21 cellular contexts compared by ENCODE assay signal in the genomic region with DNA sequence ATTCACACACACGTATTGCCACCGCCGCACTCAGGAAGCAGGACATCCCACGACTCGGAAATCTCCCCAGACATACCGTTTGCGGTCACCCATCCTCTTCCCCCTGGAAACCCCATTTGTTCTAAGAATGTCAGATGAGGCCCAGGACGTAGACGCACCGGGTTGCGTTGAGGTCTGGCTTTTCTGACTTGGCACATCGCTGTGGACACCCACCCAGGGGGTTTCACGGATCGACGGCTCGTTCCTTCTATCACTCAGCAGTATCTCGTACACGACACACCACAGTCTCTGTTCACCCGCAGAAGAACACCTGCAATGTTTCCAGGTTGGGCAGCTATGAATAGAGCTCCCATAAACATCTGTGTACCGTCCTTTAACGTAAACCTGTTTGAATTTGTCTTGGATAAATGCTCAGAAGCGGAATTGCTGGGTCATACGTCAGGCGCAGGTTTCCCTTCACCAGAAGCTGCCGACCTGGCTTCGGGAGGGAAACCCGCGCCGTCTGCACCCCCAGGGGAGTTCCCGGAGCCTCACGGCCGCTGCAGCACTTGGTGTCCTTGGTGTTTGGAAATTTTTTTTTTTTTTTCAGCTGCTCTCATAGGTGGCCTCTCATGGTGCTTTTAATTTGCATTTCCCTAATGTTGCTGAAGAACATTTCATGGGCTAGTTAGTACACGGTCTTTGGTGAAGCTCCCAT. TPM values are rescaled to one million over a fixed set of nuclear protein-coding genes. Genes with fewer than 3 reads are reported as not detected.
A peak's percentile ranks its signal among the peaks of the same experiment; 100 is the strongest.
DNase-seq lines count a peak whose midpoint lies in the region; ATAC-seq lines count a peak whose summit lies in the region.
"Had no signal": no experiment of that assay in that cellular context is flagged by ENCODE, and none has a peak within 500 bp of the region (broad histone marks: within the 10 kb centered on the region; RNA-seq: fewer than 3 reads in every experiment).

No MANE protein-coding gene starts in this region.

- no peak for DNase-seq in activated T-cell treated with anti-CD3 and anti-CD28 coated beads, Interleukin-2, amount 50 U/mL, for 72 hours
- no peak for DNase-seq in activated T-cell treated with anti-CD3 and anti-CD28 coated beads, Interleukin-2, amount 50 U/mL, for 48 hours
- DNase-seq in Kasumi-1 (lab: John Stamatoyannopoulos, UW) (peak; percentile 12 to 47), epidermal melanocyte (ENCODE audit: insufficient read length, low spot score) (no peak), DMS 273 treated with DMSO at 0.1 percent for 48 hours (lab: John Stamatoyannopoulos, UW) (no peak)
- DNase-seq in activated T-helper 1 cell treated with anti-CD3 and anti-CD28 coated beads, Interleukin-12 subunit alpha, Interleukin-12 subunit beta, Interleukin-2, Interleukin-4 antibody, amounts not matched to agents 30 ng/mL and 10 ng/mL and 1 ng/mL, durations not matched to agents 14 hours and 24 hours and 36 hours (ENCODE audit: low spot score), result no peak
- no peak for DNase-seq in stimulated activated naive CD8-positive, alpha-beta T cell treated with anti-CD3 and anti-CD28 coated beads, Interleukin-15, amount 100 ng/mL, for 72 hours
- DNase-seq: activated B cell treated with CpG ODN at 0.5 μM for 24 hours; activated effector memory CD4-positive, alpha-beta T cell treated with anti-CD3 and anti-CD28 coated beads, Interleukin-2, amount 50 U/mL, for 16 hours; caudate nucleus; CD4-positive, CD25-positive, alpha-beta regulatory T cell; NCI-H1048; NCI-H2081; stimulated activated CD4-positive, alpha-beta T cell treated with anti-CD3 and anti-CD28 coated beads, Interleukin-4, amount 100 ng/mL, for 4 hours; uterus had no signal

- H3K4me3 Mint-ChIP-seq in activated T-cell treated with anti-CD3 and anti-CD28 coated beads, Interleukin-2, amount 50 U/mL, for 72 hours, result peak overlapping the region in 1 of 2 donors; percentile 6
- peak overlapping the region; percentile 20 for H3K4me3 Mint-ChIP-seq in activated T-helper 1 cell treated with anti-CD3 and anti-CD28 coated beads, Interleukin-12 subunit alpha, Interleukin-12 subunit beta, Interleukin-2, Interleukin-4 antibody, amounts not matched to agents 30 ng/mL and 10 ng/mL and 1 ng/mL, durations not matched to agents 14 hours and 24 hours and 36 hours
- H3K4me3 Mint-ChIP-seq in stimulated activated naive CD8-positive, alpha-beta T cell treated with anti-CD3 and anti-CD28 coated beads, Interleukin-15, amount 100 ng/mL, for 72 hours, result peak overlapping the region in 1 of 2 donors; percentile 15
- H3K4me3 Mint-ChIP-seq: activated B cell treated with CpG ODN at 0.5 μM for 24 hours, neural progenitor cell had no signal

- ATAC-seq in activated T-cell treated with anti-CD3 and anti-CD28 coated beads, Interleukin-2, amount 50 U/mL, for 72 hours (replicated peaks in 1 of 2), result peak; percentile 36 to 52
- ATAC-seq in stimulated activated naive CD8-positive, alpha-beta T cell treated with anti-CD3 and anti-CD28 coated beads, Interleukin-15, amount 100 ng/mL, for 72 hours, result peak; percentile 45
- ATAC-seq in GM18909 (IDR thresholded peaks at IDR 0.05; ENCODE audit: poor library complexity, unreplicated experiment), result no peak
- ATAC-seq: esophagus mucosa had no signal

- intact Hi-C loops in activated T-helper 1 cell treated with anti-CD3 and anti-CD28 coated beads, Interleukin-12 subunit alpha, Interleukin-12 subunit beta, Interleukin-2, Interleukin-4 antibody, amounts not matched to agents 30 ng/mL and 10 ng/mL and 1 ng/mL, durations not matched to agents 14 hours and 24 hours and 36 hours (cut with micrococcal nuclease), result no loop called here

- peaks cover 61% of the 10 kb centered on the region for H3K27me3 Mint-ChIP-seq in activated T-cell treated with anti-CD3 and anti-CD28 coated beads, Interleukin-2, amount 50 U/mL, for 72 hours (ENCODE audit: low read depth)
- H3K27me3 Mint-ChIP-seq in activated T-helper 1 cell treated with anti-CD3 and anti-CD28 coated beads, Interleukin-12 subunit alpha, Interleukin-12 subunit beta, Interleukin-2, Interleukin-4 antibody, amounts not matched to agents 30 ng/mL and 10 ng/mL and 1 ng/mL, durations not matched to agents 14 hours and 24 hours and 36 hours (ENCODE audit: insufficient read depth), result peaks cover 20% of the 10 kb centered on the region
- H3K27me3 Mint-ChIP-seq in stimulated activated naive CD8-positive, alpha-beta T cell treated with anti-CD3 and anti-CD28 coated beads, Interleukin-15, amount 100 ng/mL, for 72 hours, result peaks cover 79% of the 10 kb centered on the region

- no peak overlapping the region for H3K27ac Mint-ChIP-seq in activated T-cell treated with anti-CD3 and anti-CD28 coated beads, Interleukin-2, amount 50 U/mL, for 72 hours
- peak overlapping the region; percentile 56 for H3K27ac Mint-ChIP-seq in activated T-helper 1 cell treated with anti-CD3 and anti-CD28 coated beads, Interleukin-12 subunit alpha, Interleukin-12 subunit beta, Interleukin-2, Interleukin-4 antibody, amounts not matched to agents 30 ng/mL and 10 ng/mL and 1 ng/mL, durations not matched to agents 14 hours and 24 hours and 36 hours
- H3K27ac Mint-ChIP-seq in stimulated activated naive CD8-positive, alpha-beta T cell treated with anti-CD3 and anti-CD28 coated beads, Interleukin-15, amount 100 ng/mL, for 72 hours, result peak overlapping the region in 1 of 2 donors; percentile 25
- H3K27ac Mint-ChIP-seq: activated B cell treated with CpG ODN at 0.5 μM for 24 hours; CD4-positive, CD25-positive, alpha-beta regulatory T cell; neural progenitor cell had no signal

- peaks cover 2 to 5% of the 10 kb centered on the region in 2 donors for H3K9me3 Mint-ChIP-seq in activated T-cell treated with anti-CD3 and anti-CD28 coated beads, Interleukin-2, amount 50 U/mL, for 72 hours
- peaks cover 3% of the 10 kb centered on the region for H3K9me3 Mint-ChIP-seq in activated T-helper 1 cell treated with anti-CD3 and anti-CD28 coated beads, Interleukin-12 subunit alpha, Interleukin-12 subunit beta, Interleukin-2, Interleukin-4 antibody, amounts not matched to agents 30 ng/mL and 10 ng/mL and 1 ng/mL, durations not matched to agents 14 hours and 24 hours and 36 hours
- H3K9me3 Mint-ChIP-seq in stimulated activated naive CD8-positive, alpha-beta T cell treated with anti-CD3 and anti-CD28 coated beads, Interleukin-15, amount 100 ng/mL, for 72 hours, result peaks cover 0 to 19% of the 10 kb centered on the region in 2 donors

- peaks cover 0 to 2% of the 10 kb centered on the region in 2 donors for H3K36me3 Mint-ChIP-seq in activated T-cell treated with anti-CD3 and anti-CD28 coated beads, Interleukin-2, amount 50 U/mL, for 72 hours (ENCODE audit: insufficient read depth in 2 of 2)
- peaks cover 1% of the 10 kb centered on the region for H3K36me3 Mint-ChIP-seq in activated T-helper 1 cell treated with anti-CD3 and anti-CD28 coated beads, Interleukin-12 subunit alpha, Interleukin-12 subunit beta, Interleukin-2, Interleukin-4 antibody, amounts not matched to agents 30 ng/mL and 10 ng/mL and 1 ng/mL, durations not matched to agents 14 hours and 24 hours and 36 hours (ENCODE audit: low read depth)

- H3K4me1 Mint-ChIP-seq in activated T-cell treated with anti-CD3 and anti-CD28 coated beads, Interleukin-2, amount 50 U/mL, for 72 hours (ENCODE audit: low read depth), result no peaks in the 10 kb centered on the region
- no peaks in the 10 kb centered on the region for H3K4me1 Mint-ChIP-seq in activated T-helper 1 cell treated with anti-CD3 and anti-CD28 coated beads, Interleukin-12 subunit alpha, Interleukin-12 subunit beta, Interleukin-2, Interleukin-4 antibody, amounts not matched to agents 30 ng/mL and 10 ng/mL and 1 ng/mL, durations not matched to agents 14 hours and 24 hours and 36 hours (ENCODE audit: low read depth)
- peaks cover 15% of the 10 kb centered on the region for H3K4me1 Mint-ChIP-seq in stimulated activated naive CD8-positive, alpha-beta T cell treated with anti-CD3 and anti-CD28 coated beads, Interleukin-15, amount 100 ng/mL, for 72 hours
- H3K4me1 Mint-ChIP-seq: activated B cell treated with CpG ODN at 0.5 μM for 24 hours; CD4-positive, CD25-positive, alpha-beta regulatory T cell had no signal

RNA-seq across cellular contexts. Expression of a gene that starts 9.3 kb away (rescaled TPM):
- 1 to 10 TPM in 1 of 2 donors, under 1 TPM in 1; 0.94 to 8.3 TPM for total RNA-seq in activated T-cell treated with anti-CD3 and anti-CD28 coated beads, Interleukin-2, amount 50 U/mL, for 72 hours
- 0.80 and 1.1 TPM in 2 replicates for total RNA-seq in activated T-helper 1 cell treated with anti-CD3 and anti-CD28 coated beads, Interleukin-12 subunit alpha, Interleukin-12 subunit beta, Interleukin-2, Interleukin-4 antibody, amounts not matched to agents 30 ng/mL and 10 ng/mL and 1 ng/mL, durations not matched to agents 14 hours and 24 hours and 36 hours
- total RNA-seq: subcutaneous adipose tissue had no signal

RNA-seq across cellular contexts. Expression of a gene that starts 12.3 kb away (rescaled TPM):
- total RNA-seq in activated T-cell treated with anti-CD3 and anti-CD28 coated beads, Interleukin-2, amount 50 U/mL, for 72 hours, result 100 to 1,000 TPM in 1 of 2 donors, 10 to 100 TPM in 1; 91.0 to 130 TPM
- 117 and 122 TPM in 2 replicates for total RNA-seq in activated T-helper 1 cell treated with anti-CD3 and anti-CD28 coated beads, Interleukin-12 subunit alpha, Interleukin-12 subunit beta, Interleukin-2, Interleukin-4 antibody, amounts not matched to agents 30 ng/mL and 10 ng/mL and 1 ng/mL, durations not matched to agents 14 hours and 24 hours and 36 hours

RNA-seq across cellular contexts. Expression of a gene that starts 29.0 kb away (rescaled TPM):
- total RNA-seq in activated T-cell treated with anti-CD3 and anti-CD28 coated beads, Interleukin-2, amount 50 U/mL, for 72 hours, result 1 to 10 TPM in 1 of 2 donors, under 1 TPM in 1; 0.97 to 1.2 TPM
- total RNA-seq in activated T-helper 1 cell treated with anti-CD3 and anti-CD28 coated beads, Interleukin-12 subunit alpha, Interleukin-12 subunit beta, Interleukin-2, Interleukin-4 antibody, amounts not matched to agents 30 ng/mL and 10 ng/mL and 1 ng/mL, durations not matched to agents 14 hours and 24 hours and 36 hours, result 0.16 and 0.29 TPM in 2 replicates
- total RNA-seq: SK-MEL-5, smooth muscle cell had no signal

RNA-seq across cellular contexts. Expression of a gene that starts 35.8 kb away (rescaled TPM):
- total RNA-seq in activated T-cell treated with anti-CD3 and anti-CD28 coated beads, Interleukin-2, amount 50 U/mL, for 72 hours, result under 1 TPM; 0.44 to 0.65 TPM
- total RNA-seq in activated T-helper 1 cell treated with anti-CD3 and anti-CD28 coated beads, Interleukin-12 subunit alpha, Interleukin-12 subunit beta, Interleukin-2, Interleukin-4 antibody, amounts not matched to agents 30 ng/mL and 10 ng/mL and 1 ng/mL, durations not matched to agents 14 hours and 24 hours and 36 hours, result not detected in 2 replicates
- total RNA-seq: activated B cell treated with CpG ODN at 0.5 μM for 24 hours, esophagus mucosa, subcutaneous adipose tissue had no signal

RNA-seq across cellular contexts. Expression of a gene that starts 39.3 kb away (rescaled TPM):
- not detected for total RNA-seq in activated T-cell treated with anti-CD3 and anti-CD28 coated beads, Interleukin-2, amount 50 U/mL, for 72 hours
- not detected in 2 replicates for total RNA-seq in activated T-helper 1 cell treated with anti-CD3 and anti-CD28 coated beads, Interleukin-12 subunit alpha, Interleukin-12 subunit beta, Interleukin-2, Interleukin-4 antibody, amounts not matched to agents 30 ng/mL and 10 ng/mL and 1 ng/mL, durations not matched to agents 14 hours and 24 hours and 36 hours
- total RNA-seq: CD4-positive, CD25-positive, alpha-beta regulatory T cell; SK-MEL-5; smooth muscle cell; subcutaneous adipose tissue; uterus had no signal

Comparison
In these comparisons a context has a peak if more than half of its experiments do, and no peak if none do; other contexts are left out.
1. DNase-seq: peak in Kasumi-1 (2 of 2); none in activated T-cell treated with anti-CD3 and anti-CD28 coated beads, Interleukin-2, amount 50 U/mL, for 72 hours (0 of 2), activated T-cell treated with anti-CD3 and anti-CD28 coated beads, Interleukin-2, amount 50 U/mL, for 48 hours (0 of 2), activated T-helper 1 cell treated with anti-CD3 and anti-CD28 coated beads, Interleukin-12 subunit alpha, Interleukin-12 subunit beta, Interleukin-2, Interleukin-4 antibody, amounts not matched to agents 30 ng/mL and 10 ng/mL and 1 ng/mL, durations not matched to agents 14 hours and 24 hours and 36 hours (single experiment), stimulated activated naive CD8-positive, alpha-beta T cell treated with anti-CD3 and anti-CD28 coated beads, Interleukin-15, amount 100 ng/mL, for 72 hours (0 of 2), epidermal melanocyte (single experiment) and DMS 273 treated with DMSO at 0.1 percent for 48 hours (single experiment).